Comparison of ENCODE assay signal across 11 cellular contexts in the genomic region with DNA sequence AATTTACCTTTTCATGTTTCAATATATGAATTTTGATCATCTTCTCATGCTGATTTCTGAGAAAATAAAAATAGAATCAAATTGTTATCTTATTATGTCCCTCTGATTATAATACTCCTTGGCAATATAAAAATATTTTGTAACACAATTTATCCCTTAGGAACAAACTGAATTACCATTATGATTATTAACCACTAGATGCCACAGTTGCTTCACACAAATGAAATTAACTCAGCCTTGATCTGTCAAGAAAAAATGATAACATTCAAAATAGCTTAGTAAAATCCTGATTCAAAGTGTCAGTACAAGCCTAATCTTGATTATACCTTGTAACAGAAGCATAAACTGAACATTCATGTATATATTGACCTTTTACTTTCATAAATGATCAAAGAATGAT. TPM values are rescaled to one million over a fixed set of nuclear protein-coding genes. Genes with fewer than 3 reads are reported as not detected.
A peak's percentile ranks its signal among the peaks of the same experiment; 100 is the strongest.
DNase-seq lines count a peak whose midpoint lies in the region; ATAC-seq, FAIRE-seq and TF ChIP-seq lines count a peak whose summit lies in the region.
"Had no signal": no experiment of that assay in that cellular context is flagged by ENCODE, and none has a peak within 500 bp of the region (broad histone marks: within the 10 kb centered on the region; RNA-seq: fewer than 3 reads in every experiment).

No MANE protein-coding gene starts in this region.

- H3K27me3 ChIP-seq in aorta (ENCODE audit: control insufficient read depth in 1 of 2, insufficient read depth in 2 of 2, low read length in 1 of 2) (no peaks in the 10 kb centered on the region), ovary (no peaks in the 10 kb centered on the region)

- DNase-seq in D721Med (ENCODE audit: insufficient read length, low spot score) (no peak), NCI-H446 treated with DMSO at 0.1 percent for 48 hours (lab: John Stamatoyannopoulos, UW) (peak; percentile 1), coronary artery (ENCODE audit: low spot score) (no peak), myocyte (ENCODE audit: low read depth) (peak; percentile 60), aorta (no peak), ovary (no peak)
- DNase-seq: activated effector memory CD4-positive, alpha-beta T cell treated with anti-CD3 and anti-CD28 coated beads, Interleukin-2, amount 50 U/mL, for 16 hours; nephron progenitor cell had no signal

- no peak overlapping the region for H3K27ac ChIP-seq in coronary artery
- H3K27ac ChIP-seq in aorta (ENCODE audit: low read depth in 1 of 2, low read length in 2 of 2) = no peak overlapping the region
- H3K27ac ChIP-seq in ovary = no peak overlapping the region

- H3K4me1 ChIP-seq in aorta (ENCODE audit: control insufficient read depth in 1 of 2, insufficient read depth in 2 of 2, low read length in 2 of 2) (no peaks in the 10 kb centered on the region), ovary (ENCODE audit: insufficient read depth) (peaks cover 3% of the 10 kb centered on the region)

- no peaks in the 10 kb centered on the region for H3K36me3 ChIP-seq in aorta (ENCODE audit: control insufficient read depth in 1 of 2, insufficient read depth in 2 of 2, low read length in 1 of 2)
- H3K36me3 ChIP-seq in ovary = no peaks in the 10 kb centered on the region

- no peak overlapping the region for H3K4me3 ChIP-seq in coronary artery
- no peak overlapping the region for H3K4me3 ChIP-seq in aorta (ENCODE audit: low read length in 2 of 2)
- H3K4me3 ChIP-seq in ovary = no peak overlapping the region

- no peaks in the 10 kb centered on the region for H3K9me3 ChIP-seq in aorta (ENCODE audit: control insufficient read depth, low read length)
- H3K9me3 ChIP-seq in ovary = no peaks in the 10 kb centered on the region

- TF ChIP-seq POLR2A in ovary (IDR thresholded peaks at IDR 0.05) = no peak

- intact Hi-C loops in aorta (cut with DNase I) = loop anchor here in 1 of 2 donors (5.0 kb wide), 1 partner anchor 1208 kb away; no protein-coding TSS in a partner anchor
- intact Hi-C loops in ovary (cut with DNase I) = no loop called here

- no peak for TF ChIP-seq EP300 in ovary (IDR thresholded peaks at IDR 0.05)

- ATAC-seq in HG03520 (IDR thresholded peaks at IDR 0.05; ENCODE audit: unreplicated experiment) = no peak
- ATAC-seq in aorta (ENCODE audit: low FRiP score) = no peak
- ATAC-seq in HG02610 (IDR thresholded peaks at IDR 0.05; ENCODE audit: unreplicated experiment) = no peak

- FAIRE-seq in D721Med (lab: Jason Lieb, UNC) = peak; percentile 88
- FAIRE-seq: G401.6 had no signal

- TF ChIP-seq CTCF in D721Med (IDR thresholded peaks at IDR 0.05; ENCODE audit: insufficient read depth, missing control alignments) = peak; percentile 51
- TF ChIP-seq CTCF in coronary artery (IDR thresholded peaks at IDR 0.05) = peak; percentile 59
- TF ChIP-seq CTCF in ovary (IDR thresholded peaks at IDR 0.05) = no peak

RNA-seq across cellular contexts. Expression of a gene that starts 4.8 kb away (rescaled TPM):
- total RNA-seq in myocyte (8.3 and 12.8 TPM in 2 replicates), aorta (10 to 100 TPM; 19.5 to 32.5 TPM), ovary (1 to 10 TPM in 2 of 7 donors, under 1 TPM in 5; 0.13 to 2.2 (median 0.67) TPM)
- polyA plus RNA-seq in myocyte (2012) = 8.3 TPM
- polyA plus RNA-seq in aorta (10 to 100 TPM in 1 of 2 donors, 1 to 10 TPM in 1; 3.5 to 10.1 TPM), ovary (1 to 10 TPM in 1 of 2 donors, under 1 TPM in 1; 0.74 to 5.5 TPM)

Comparison
In these comparisons a context has a peak if more than half of its experiments do, and no peak if none do; other contexts are left out.
1. DNase-seq: peak in NCI-H446 treated with DMSO at 0.1 percent for 48 hours (single experiment) and myocyte (single experiment); none in D721Med (single experiment), coronary artery (single experiment), aorta (0 of 2) and ovary (0 of 5).
2. CTCF ChIP-seq: peak in D721Med (single experiment) and coronary artery (single experiment); none in ovary (0 of 3).